ENCODE assay signal across 12 cellular contexts in the genomic region with DNA sequence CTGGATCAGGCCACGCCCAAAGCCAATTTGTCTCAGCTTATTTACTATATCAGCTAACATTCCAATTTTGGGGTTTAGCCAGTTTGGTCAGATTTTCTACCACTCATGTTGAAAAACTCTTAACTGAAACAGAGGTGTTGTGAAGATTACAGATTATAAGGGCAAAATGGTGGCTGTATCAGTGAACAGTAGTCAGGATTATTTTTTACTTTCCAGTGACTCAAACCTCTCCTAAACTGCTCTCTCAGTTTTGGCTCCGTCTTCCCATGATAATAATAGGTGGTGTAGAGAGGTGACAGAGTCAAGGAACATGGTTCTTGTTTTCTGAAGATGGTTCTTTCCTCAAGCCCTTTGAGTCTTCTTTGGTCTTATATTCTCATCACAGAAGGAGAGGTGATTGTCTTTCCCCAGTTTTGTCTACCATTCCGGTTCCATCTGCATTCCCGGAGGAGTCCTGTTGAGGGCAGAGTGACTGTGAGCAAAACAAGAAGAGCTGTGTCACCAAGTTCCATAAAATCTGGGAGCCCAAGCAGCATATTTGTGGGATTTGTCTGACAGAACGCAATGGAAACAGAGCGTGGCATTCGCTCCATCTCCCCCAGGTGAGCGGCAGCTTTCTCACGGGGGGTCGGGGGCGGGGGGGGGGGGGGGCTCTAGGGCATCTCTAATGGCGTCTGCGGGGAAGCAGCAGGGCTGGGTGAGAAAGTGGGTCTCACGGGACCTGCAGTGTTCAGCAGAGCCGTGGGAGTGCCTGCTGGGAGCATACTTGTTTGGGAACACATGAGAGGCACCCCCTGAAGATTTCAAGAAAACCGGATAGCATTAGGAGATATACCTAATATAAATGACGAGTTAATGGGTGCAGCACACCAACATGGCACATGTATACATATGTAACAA. TPM values are rescaled to one million over a fixed set of nuclear protein-coding genes. Genes with fewer than 3 reads are reported as not detected.
DNase-seq lines count a peak whose midpoint lies in the region; ATAC-seq and TF ChIP-seq lines count a peak whose summit lies in the region.
"Had no signal": no experiment of that assay in that cellular context is flagged by ENCODE, and none has a peak within 500 bp of the region (broad histone marks: within the 10 kb centered on the region; RNA-seq: fewer than 3 reads in every experiment).

No MANE protein-coding gene starts in this region.

- no peak overlapping the region for H3K27ac ChIP-seq in foreskin keratinocyte
- H3K27ac ChIP-seq: thyroid gland had no signal

- no peaks in the 10 kb centered on the region for H3K4me1 ChIP-seq in foreskin keratinocyte
- H3K4me1 ChIP-seq: thyroid gland had no signal

- H3K27me3 ChIP-seq in foreskin keratinocyte: peaks cover 22% of the 10 kb centered on the region
- H3K27me3 ChIP-seq: thyroid gland had no signal

- DNase-seq in D341Med (ENCODE audit: low spot score) (peak; percentile 34), NCI-H2227 treated with DMSO at 0.1 percent for 48 hours (lab: John Stamatoyannopoulos, UW) (peak; percentile 32), foreskin keratinocyte (no peak), omental fat pad (ENCODE audit: low spot score) (no peak), NCI-H1105 (lab: John Stamatoyannopoulos, UW) (no peak), SKM-1 (lab: John Stamatoyannopoulos, UW; ENCODE audit: unreplicated experiment) (no peak)
- DNase-seq: hippocampal formation, NCI-H526 treated with DMSO at 0.1 percent for 48 hours, T-helper 1 cell, thyroid gland had no signal

- TF ChIP-seq CTCF in foreskin keratinocyte (conservative IDR thresholded peaks at IDR 0.05): peak; percentile 21
- no peak for TF ChIP-seq CTCF in omental fat pad (IDR thresholded peaks at IDR 0.05)

- ATAC-seq in GM21360 (IDR thresholded peaks at IDR 0.05; ENCODE audit: unreplicated experiment) (peak; percentile 51), foreskin keratinocyte (no peak), HG03439 (IDR thresholded peaks at IDR 0.05; ENCODE audit: unreplicated experiment) (no peak), omental fat pad (ENCODE audit: low FRiP score) (no peak)

RNA-seq across cellular contexts. Expression of a gene that starts 59.1 kb away (rescaled TPM):
- total RNA-seq in foreskin keratinocyte (0.31 and 0.39 TPM in 2 replicates), omental fat pad (10 to 100 TPM in 2 of 4 donors, 1 to 10 TPM in 2; 2.6 to 20.9 (median 9.3) TPM)
- 0.36 and 0.42 TPM in 2 replicates for polyA plus RNA-seq in foreskin keratinocyte

Comparison
In these comparisons a context has a peak if more than half of its experiments do, and no peak if none do; other contexts are left out.
1. DNase-seq: peak in D341Med (single experiment) and NCI-H2227 treated with DMSO at 0.1 percent for 48 hours (single experiment); none in foreskin keratinocyte (0 of 2), omental fat pad (single experiment), NCI-H1105 (single experiment) and SKM-1 (single experiment).